Comparison of ENCODE assay signal across 6 cellular contexts in genomic region chr5:76998251-76998650, GRCh38. TPM values are rescaled to one million over a fixed set of nuclear protein-coding genes. Genes with fewer than 3 reads are reported as not detected.
"Had no signal": no experiment of that assay in that cellular context is flagged by ENCODE, and none has a peak within 500 bp of the region (broad histone marks: within the 10 kb centered on the region; RNA-seq: fewer than 3 reads in every experiment).

No MANE protein-coding gene starts in this region.

RNA-seq across cellular contexts. Expression of gene CRHBP, which starts 45.4 kb away (rescaled TPM):
- total RNA-seq: kidney epithelial cell, lung microvascular endothelial cell, mammary epithelial cell, mononuclear cell had no signal
- polyA plus RNA-seq: immature natural killer cell, keratinocyte, mammary epithelial cell had no signal
